In genomic region chr6:159013229-159013628, GRCh38 we compare ENCODE assay signal across 25 cellular contexts. TPM values are rescaled to one million over a fixed set of nuclear protein-coding genes. Genes with fewer than 3 reads are reported as not detected.
DNase-seq lines count a peak whose midpoint lies in the region; ATAC-seq, FAIRE-seq and TF ChIP-seq lines count a peak whose summit lies in the region.
"Had no signal": no experiment of that assay in that cellular context is flagged by ENCODE, and none has a peak within 500 bp of the region (broad histone marks: within the 10 kb centered on the region; RNA-seq: fewer than 3 reads in every experiment).

No MANE protein-coding gene starts in this region.

- peak; percentile 26; the same call in 1 of the 3 replicates for ATAC-seq in GM12878
- ATAC-seq in stimulated activated memory B cell treated with anti-CD40 and anti-IgM and Interleukin-4, amounts not matched to agents 10 μg/mL and 1 μg/mL and 100 μg/mL, for 72 hours, result no peak
- ATAC-seq in left lung, result no peak
- ATAC-seq: activated CD8-positive, alpha-beta memory T cell treated with anti-CD3 and anti-CD28 coated beads, Interleukin-2, amount 10 ng/mL, durations not matched to agents 7 days and 5 days; PC-3 had no signal

- H3K36me3 Mint-ChIP-seq in activated CD4-positive, alpha-beta T cell treated with anti-CD3 and anti-CD28 coated beads, Interleukin-2, amount 10 ng/mL, durations not matched to agents 24 days and 14 days (ENCODE audit: low read depth), result peaks cover 2% of the 10 kb centered on the region
- peaks cover 6% of the 10 kb centered on the region for H3K36me3 Mint-ChIP-seq in stimulated activated memory B cell treated with anti-CD40 and anti-IgM and Interleukin-4, amounts not matched to agents 10 μg/mL and 1 μg/mL and 100 μg/mL, for 72 hours

- H3K36me3 ChIP-seq in GM12878 (ENCODE audit: control insufficient read depth in 2 of 2, insufficient read depth in 2 of 2, low read length in 1 of 2) (no peaks in the 10 kb centered on the region), left lung (no peaks in the 10 kb centered on the region)
- H3K36me3 ChIP-seq: ascending aorta, colonic mucosa, stomach, vagina had no signal

- H3K9me3 Mint-ChIP-seq in activated CD4-positive, alpha-beta T cell treated with anti-CD3 and anti-CD28 coated beads, Interleukin-2, amount 10 ng/mL, durations not matched to agents 24 days and 14 days, result no peaks in the 10 kb centered on the region
- H3K9me3 Mint-ChIP-seq in stimulated activated memory B cell treated with anti-CD40 and anti-IgM and Interleukin-4, amounts not matched to agents 10 μg/mL and 1 μg/mL and 100 μg/mL, for 72 hours, result no peaks in the 10 kb centered on the region
- H3K9me3 Mint-ChIP-seq: immature natural killer cell, neural crest cell had no signal

- H3K4me3 ChIP-seq in GM12878 (no peak overlapping the region), left lung (no peak overlapping the region)
- H3K4me3 ChIP-seq: ascending aorta, colonic mucosa, lung, stomach, vagina had no signal

- H4K20me1 ChIP-seq in GM12878 (ENCODE audit: control insufficient read depth, insufficient read depth), result no peaks in the 10 kb centered on the region

- no peaks in the 10 kb centered on the region for H3K79me2 ChIP-seq in GM12878 (ENCODE audit: control insufficient read depth, insufficient read depth, low read length)

- intact Hi-C loops in activated CD4-positive, alpha-beta T cell treated with anti-CD3 and anti-CD28 coated beads, Interleukin-2, amount 10 ng/mL, durations not matched to agents 24 days and 14 days (cut with micrococcal nuclease), result no loop called here
- intact Hi-C loops in GM12878 (cut with micrococcal nuclease; ENCODE audit: unreplicated experiment), result no loop called here
- intact Hi-C loops in left lung (cut with DNase I), result loop anchor here in 1 of 2 donors (10.0 kb wide), 1 partner anchor 122 kb away; no protein-coding TSS in a partner anchor

- in situ Hi-C loops in GM12878 (cut with MboI), result loop anchor here (25.0 kb wide), 1 partner anchor 449 kb away; no protein-coding TSS in a partner anchor

- TF ChIP-seq EP300 in GM12878 (IDR thresholded peaks at IDR 0.05; ENCODE audit: borderline replicate concordance in 1 of 2, control insufficient read depth in 1 of 2, low read depth in 2 of 2, low read length in 2 of 2), result no peak

- RAD21 ChIA-PET in GM12878 (lab: Charles Lee; ENCODE audit: unreplicated experiment), result interaction anchor here (0.6 to 10.0 kb wide), 7 partner anchors 13 to 136 kb away, joined by 3 to 259 read pairs (median 4); no protein-coding TSS in a partner anchor

- DNase-seq in activated CD4-positive, alpha-beta T cell treated with anti-CD3 and anti-CD28 coated beads, Interleukin-2, amount 10 ng/mL, durations not matched to agents 24 days and 14 days, result peak; percentile 50
- no peak for DNase-seq in activated CD4-positive, alpha-beta T cell treated with anti-CD3 and anti-CD28 coated beads, Interleukin-2, amount 50 U/mL, for 4 hours
- DNase-seq in OCI-M1 (lab: John Stamatoyannopoulos, UW) (peak; percentile 77), GM12878 (ENCODE audit: low read depth, low spot score) (no peak), D341Med (ENCODE audit: low spot score) (no peak), GM10248 (ENCODE audit: extremely low spot score) (no peak), left lung (no peak)
- DNase-seq: activated CD8-positive, alpha-beta memory T cell treated with anti-CD3 and anti-CD28 coated beads, Interleukin-2, amount 10 ng/mL, durations not matched to agents 7 days and 5 days; activated gamma-delta T cell treated with Interleukin-2 at 50 U/mL for 16 hours; colonic mucosa; immature natural killer cell; NCI-H1694; NCI-H446; PC-3; SK-N-SH; stomach had no signal

- TF ChIP-seq CTCF in GM12878 (IDR thresholded peaks at IDR 0.05 in 2 of 3, conservative IDR thresholded peaks at IDR 0.05 in 1 of 3; ENCODE audit: control insufficient read depth in 2 of 3, extremely low read depth in 1 of 3, insufficient read depth in 1 of 3, low read depth in 3 of 3, low read length in 3 of 3) (no peak), GM10248 (IDR thresholded peaks at IDR 0.05; ENCODE audit: control extremely low read depth, extremely low read depth, low read depth, missing control alignments) (no peak), left lung (IDR thresholded peaks at IDR 0.05) (no peak)

- H2AFZ ChIP-seq in GM12878 (ENCODE audit: control insufficient read depth, low read depth, low read length), result no peak overlapping the region

- no peak for TF ChIP-seq RAD21 in GM12878 (IDR thresholded peaks at IDR 0.05; ENCODE audit: insufficient read depth, low read depth, low read length)

- H3K4me2 ChIP-seq in GM12878 (ENCODE audit: control insufficient read depth, insufficient read depth), result no peak overlapping the region
- H3K4me2 ChIP-seq: SK-N-SH had no signal

- POLR2A ChIA-PET in GM12878 (lab: Charles Lee), result interaction anchor here (0.6 kb wide), 5 partner anchors 26 to 115 kb away, joined by 3 to 9 read pairs (median 5); no protein-coding TSS in a partner anchor
- POLR2A ChIA-PET in GM10248 (lab: Yijun Ruan, JAX), result no interaction called here

- no peaks in the 10 kb centered on the region for H3K27me3 Mint-ChIP-seq in activated CD4-positive, alpha-beta T cell treated with anti-CD3 and anti-CD28 coated beads, Interleukin-2, amount 10 ng/mL, durations not matched to agents 24 days and 14 days
- no peaks in the 10 kb centered on the region for H3K27me3 Mint-ChIP-seq in stimulated activated memory B cell treated with anti-CD40 and anti-IgM and Interleukin-4, amounts not matched to agents 10 μg/mL and 1 μg/mL and 100 μg/mL, for 72 hours
- H3K27me3 Mint-ChIP-seq: activated CD8-positive, alpha-beta memory T cell treated with anti-CD3 and anti-CD28 coated beads, Interleukin-2, amount 10 ng/mL, durations not matched to agents 7 days and 5 days had no signal

- H3K27ac ChIP-seq in GM12878 (ENCODE audit: control insufficient read depth, insufficient read depth), result no peak overlapping the region
- H3K27ac ChIP-seq in left lung, result no peak overlapping the region
- H3K27ac ChIP-seq: ascending aorta, colonic mucosa, HL-60, stomach, vagina, VCaP had no signal

- no TSS peak for BruUV-seq in GM12878 (replicated peaks; lab: Mats Ljungman, UMichigan)

- peaks cover 45% of the 10 kb centered on the region for H3K4me1 Mint-ChIP-seq in activated CD4-positive, alpha-beta T cell treated with anti-CD3 and anti-CD28 coated beads, Interleukin-2, amount 10 ng/mL, durations not matched to agents 24 days and 14 days
- peaks cover 45% of the 10 kb centered on the region for H3K4me1 Mint-ChIP-seq in stimulated activated memory B cell treated with anti-CD40 and anti-IgM and Interleukin-4, amounts not matched to agents 10 μg/mL and 1 μg/mL and 100 μg/mL, for 72 hours
- H3K4me1 Mint-ChIP-seq: neural crest cell had no signal

- CTCF ChIA-PET in GM12878 (lab: Yijun Ruan, JAX), result interaction anchor here (1.0 to 14.0 kb wide), 4 partner anchors 26 to 119 kb away, joined by 4 to 631 read pairs (median 244); no protein-coding TSS in a partner anchor
- CTCF ChIA-PET in GM10248 (lab: Yijun Ruan, JAX), result interaction anchor here (2.1 to 5.1 kb wide), 4 partner anchors 29 to 121 kb away, joined by 8 to 22 read pairs (median 14); no protein-coding TSS in a partner anchor

- SMC1A ChIA-PET in GM12878 (lab: Charles Lee; ENCODE audit: uncharacterized antibody, unreplicated experiment), result interaction anchor here (0.8 to 15.8 kb wide), 3 partner anchors 26 to 122 kb away, joined by 4 to 517 read pairs (median 194); partner anchors contain the start of gene TAGAP

- no peak overlapping the region for H3K9ac ChIP-seq in GM12878 (ENCODE audit: control insufficient read depth, insufficient read depth, low read length)
- H3K9ac ChIP-seq: SK-N-SH had no signal

- no peaks in the 10 kb centered on the region for H3K27me3 ChIP-seq in GM12878 (replicated peaks in 1 of 2; ENCODE audit: control insufficient read depth in 2 of 2, insufficient read depth in 2 of 2, low read length in 1 of 2)
- no peaks in the 10 kb centered on the region for H3K27me3 ChIP-seq in left lung
- H3K27me3 ChIP-seq: ascending aorta, colonic mucosa, stomach, vagina had no signal

- H3K27ac Mint-ChIP-seq in activated CD4-positive, alpha-beta T cell treated with anti-CD3 and anti-CD28 coated beads, Interleukin-2, amount 10 ng/mL, durations not matched to agents 24 days and 14 days, result no peak overlapping the region
- peak overlapping the region; percentile 77 for H3K27ac Mint-ChIP-seq in stimulated activated memory B cell treated with anti-CD40 and anti-IgM and Interleukin-4, amounts not matched to agents 10 μg/mL and 1 μg/mL and 100 μg/mL, for 72 hours
- H3K27ac Mint-ChIP-seq: activated CD8-positive, alpha-beta memory T cell treated with anti-CD3 and anti-CD28 coated beads, Interleukin-2, amount 10 ng/mL, durations not matched to agents 7 days and 5 days had no signal

- TF ChIP-seq POLR2A in GM12878 (IDR thresholded peaks at IDR 0.05; ENCODE audit: low read depth, low read length), result no peak

- H3K4me3 Mint-ChIP-seq in activated CD4-positive, alpha-beta T cell treated with anti-CD3 and anti-CD28 coated beads, Interleukin-2, amount 10 ng/mL, durations not matched to agents 24 days and 14 days, result no peak overlapping the region
- no peak overlapping the region for H3K4me3 Mint-ChIP-seq in stimulated activated memory B cell treated with anti-CD40 and anti-IgM and Interleukin-4, amounts not matched to agents 10 μg/mL and 1 μg/mL and 100 μg/mL, for 72 hours
- H3K4me3 Mint-ChIP-seq: activated CD8-positive, alpha-beta memory T cell treated with anti-CD3 and anti-CD28 coated beads, Interleukin-2, amount 10 ng/mL, durations not matched to agents 7 days and 5 days; immature natural killer cell; neural crest cell had no signal

- no peak for FAIRE-seq in GM12878 (lab: Jason Lieb, UNC)
- FAIRE-seq: endothelial cell of umbilical vein had no signal

- H3K9me3 ChIP-seq in GM12878 (replicated peaks; ENCODE audit: control insufficient read depth, insufficient read depth, low read length) (no peaks in the 10 kb centered on the region; the same call in 1 of the 3 replicates), left lung (peaks cover 0 to 4% of the 10 kb centered on the region in 2 donors)
- H3K9me3 ChIP-seq: ascending aorta, colonic mucosa, SK-N-SH, vagina had no signal

- WGBS in GM12878 (ENCODE audit: insufficient coverage, insufficient replicate concordance, low lambda C conversion rate, missing lambda C conversion rate), result 61% methylated on average over 5 of the region's 5 CpGs

- H3K4me1 ChIP-seq in GM12878 (ENCODE audit: control insufficient read depth, insufficient read depth, low read length), result peaks cover 8% of the 10 kb centered on the region
- H3K4me1 ChIP-seq in left lung, result peaks cover 0 to 25% of the 10 kb centered on the region in 2 donors
- H3K4me1 ChIP-seq: ascending aorta, colonic mucosa, vagina had no signal

RNA-seq across cellular contexts. Expression of gene RSPH3, which starts 13.2 kb away (rescaled TPM):
- 4.7 and 5.1 TPM in 2 replicates for total RNA-seq in activated CD4-positive, alpha-beta T cell treated with anti-CD3 and anti-CD28 coated beads, Interleukin-2, amount 10 ng/mL, durations not matched to agents 24 days and 14 days
- total RNA-seq in GM12878 (2013; cell fraction: nucleolus; rRNA removed), result 5.6 and 5.9 TPM in 2 replicates
- total RNA-seq in GM12878 (2014; rRNA removed) (1.4 and 1.9 TPM in 2 replicates), GM12878 (2014; rRNA removed; fragmentation: Illumina TruSeq; extraction: Trizol) (1.5 and 1.7 TPM in 2 replicates), GM12878 (2021) (2.2 and 3.2 TPM in 2 replicates), left lung (10 to 100 TPM; 12.4 to 18.0 TPM)
- polyA plus RNA-seq in GM12878 (2011; ENCODE audit: low read depth), result 0.62 TPM
- polyA plus RNA-seq in GM12878 (2011; rRNA removed) (1.1 TPM in 2 replicates), GM12878 (2014; fragmentation: Illumina TruSeq; extraction: Trizol) (1.6 and 2.3 TPM in 2 replicates), GM12878 (2014; fragmentation: Nextera tagmentation; extraction: Ambion mirVana) (under 1 TPM; 0.40 to 0.51 TPM), GM12878 (2014; rRNA removed) (0.90 and 1.1 TPM in 2 replicates), GM12878 (2016; fragmentation: Nextera tagmentation; extraction: Ambion mirVana) (1 to 10 TPM; 3.0 to 3.5 TPM)
- polyA plus RNA-seq in GM12878 (2011; cell fraction: cytosol; rRNA removed), result 0.49 and 0.50 TPM in 2 replicates
- 1.0 and 1.5 TPM in 2 replicates for polyA plus RNA-seq in GM12878 (2011; cell fraction: nucleus; rRNA removed)
- 1.1 and 1.6 TPM in 2 replicates for polyA plus RNA-seq in GM12878 (2012)
- polyA minus RNA-seq in GM12878 (2011; rRNA and poly(A)+ RNA removed), result 1.2 and 2.8 TPM in 2 replicates
- polyA minus RNA-seq in GM12878 (2011; cell fraction: cytosol; rRNA and poly(A)+ RNA removed), result 1.0 and 1.1 TPM in 2 replicates
- polyA minus RNA-seq in GM12878 (2011; cell fraction: nucleus; rRNA and poly(A)+ RNA removed), result 0.97 and 1.2 TPM in 2 replicates

RNA-seq across cellular contexts. Expression of gene TAGAP, which starts 31.6 kb away (rescaled TPM):
- 183 and 187 TPM in 2 replicates for total RNA-seq in activated CD4-positive, alpha-beta T cell treated with anti-CD3 and anti-CD28 coated beads, Interleukin-2, amount 10 ng/mL, durations not matched to agents 24 days and 14 days
- total RNA-seq in GM12878 (2013; cell fraction: nucleolus; rRNA removed), result 12.4 and 13.6 TPM in 2 replicates
- total RNA-seq in GM12878 (2014; rRNA removed) (27.4 and 30.8 TPM in 2 replicates), GM12878 (2014; rRNA removed; fragmentation: Illumina TruSeq; extraction: Trizol) (22.7 and 25.2 TPM in 2 replicates), GM12878 (2021) (27.2 and 28.8 TPM in 2 replicates), left lung (10 to 100 TPM in 1 of 2 donors, 1 to 10 TPM in 1; 8.2 to 15.1 TPM)
- polyA plus RNA-seq in GM12878 (2011; ENCODE audit: low read depth), result 1.7 TPM
- polyA plus RNA-seq in GM12878 (2011; rRNA removed) (12.8 and 15.1 TPM in 2 replicates), GM12878 (2014; fragmentation: Illumina TruSeq; extraction: Trizol) (25.5 and 36.9 TPM in 2 replicates), GM12878 (2014; fragmentation: Nextera tagmentation; extraction: Ambion mirVana) (1 to 10 TPM; 5.3 to 5.4 TPM), GM12878 (2014; rRNA removed) (20.0 and 23.1 TPM in 2 replicates), GM12878 (2016; fragmentation: Nextera tagmentation; extraction: Ambion mirVana) (10 to 100 TPM in 1 of 2 experiments, 1 to 10 TPM in 1; 9.5 to 11.2 TPM)
- 12.5 and 13.0 TPM in 2 replicates for polyA plus RNA-seq in GM12878 (2011; cell fraction: cytosol; rRNA removed)
- 23.6 and 25.2 TPM in 2 replicates for polyA plus RNA-seq in GM12878 (2011; cell fraction: nucleus; rRNA removed)
- 1.5 and 3.0 TPM in 2 replicates for polyA plus RNA-seq in GM12878 (2012)
- polyA minus RNA-seq in GM12878 (2011; rRNA and poly(A)+ RNA removed), result 32.5 and 38.9 TPM in 2 replicates
- 11.0 and 12.5 TPM in 2 replicates for polyA minus RNA-seq in GM12878 (2011; cell fraction: cytosol; rRNA and poly(A)+ RNA removed)
- 24.4 and 26.3 TPM in 2 replicates for polyA minus RNA-seq in GM12878 (2011; cell fraction: nucleus; rRNA and poly(A)+ RNA removed)
- total RNA-seq: A673, endothelial cell of umbilical vein, neural crest cell, PC-3 had no signal
- polyA plus RNA-seq: endothelial cell of umbilical vein, SK-N-SH had no signal

Comparison
In these comparisons a context has a peak if more than half of its experiments do, and no peak if none do; other contexts are left out.
1. DNase-seq: peak in activated CD4-positive, alpha-beta T cell treated with anti-CD3 and anti-CD28 coated beads, Interleukin-2, amount 10 ng/mL, durations not matched to agents 24 days and 14 days (single experiment) and OCI-M1 (single experiment); none in activated CD4-positive, alpha-beta T cell treated with anti-CD3 and anti-CD28 coated beads, Interleukin-2, amount 50 U/mL, for 4 hours (0 of 2), GM12878 (single experiment), D341Med (single experiment), GM10248 (single experiment) and left lung (0 of 2).